Comparison of ENCODE assay signal across 13 cellular contexts in the genomic region with DNA sequence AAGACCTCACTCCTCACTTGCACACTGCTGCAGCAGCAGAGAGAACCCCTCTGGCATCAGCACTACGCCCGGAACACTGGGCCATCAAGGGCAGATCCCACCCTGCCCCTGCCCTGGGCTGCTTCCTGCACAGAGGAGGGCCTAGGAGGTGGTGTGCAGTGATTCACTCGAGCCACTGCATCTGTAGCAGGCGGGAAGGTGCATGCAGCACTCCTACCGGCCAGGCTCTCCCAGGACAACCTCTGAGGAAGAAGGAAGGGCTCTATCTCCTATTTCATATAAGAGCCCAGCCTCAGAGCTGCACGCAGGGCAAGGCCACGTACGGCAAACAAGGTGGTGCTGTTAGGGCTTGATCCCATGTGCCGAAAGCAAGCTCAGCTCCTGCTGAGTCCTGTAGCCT. TPM values are rescaled to one million over a fixed set of nuclear protein-coding genes. Genes with fewer than 3 reads are reported as not detected.
"Had no signal": no experiment of that assay in that cellular context is flagged by ENCODE, and none has a peak within 500 bp of the region (broad histone marks: within the 10 kb centered on the region; RNA-seq: fewer than 3 reads in every experiment).

No MANE protein-coding gene starts in this region.

- H3K27ac Mint-ChIP-seq: T-helper 2 cell treated with Interferon-gamma antibody and Interleukin-4, amounts not matched to agents 5 μg/mL and 100 μg/mL, for 36 hours had no signal

- H3K27ac ChIP-seq: ascending aorta, cardiac muscle cell, gastroesophageal sphincter, upper lobe of right lung had no signal

- H3K4me3 Mint-ChIP-seq: activated T-cell treated with anti-CD3 and anti-CD28 coated beads, Interleukin-2, amount 50 U/mL, for 4 hours; T-helper 2 cell treated with Interferon-gamma antibody and Interleukin-4, amounts not matched to agents 5 μg/mL and 100 μg/mL, for 36 hours had no signal

- H3K4me1 ChIP-seq: ascending aorta, gastroesophageal sphincter, upper lobe of right lung had no signal

- H3K4me2 ChIP-seq: smooth muscle cell had no signal

- H3K4me3 ChIP-seq: ascending aorta, cardiac muscle cell, gastroesophageal sphincter, smooth muscle cell, upper lobe of right lung had no signal

- FAIRE-seq: endometrium, kidney had no signal

- ATAC-seq: activated T-cell treated with anti-CD3 and anti-CD28 coated beads, Interleukin-2, amount 50 U/mL, for 4 hours; gastroesophageal sphincter; upper lobe of right lung had no signal

- H3K27me3 ChIP-seq: ascending aorta, cardiac muscle cell, gastroesophageal sphincter, upper lobe of right lung had no signal

- DNase-seq: activated CD4-positive, alpha-beta T cell treated with anti-CD3 and anti-CD28 coated beads, Interleukin-2, amount 50 U/mL, for 48 hours; activated CD4-positive, CD25-positive, alpha-beta regulatory T cell treated with anti-CD3 and anti-CD28 coated beads, Interleukin-2, amount 50 U/mL, for 72 hours; activated naive CD4-positive, alpha-beta T cell; activated T-cell treated with anti-CD3 and anti-CD28 coated beads, Interleukin-2, amount 50 U/mL, for 4 hours; kidney; substantia nigra; upper lobe of right lung had no signal

- H3K9me3 Mint-ChIP-seq: activated T-cell treated with anti-CD3 and anti-CD28 coated beads, Interleukin-2, amount 50 U/mL, for 4 hours; T-helper 2 cell treated with Interferon-gamma antibody and Interleukin-4, amounts not matched to agents 5 μg/mL and 100 μg/mL, for 36 hours had no signal

- H3K9me3 ChIP-seq: ascending aorta, gastroesophageal sphincter, upper lobe of right lung had no signal

RNA-seq across cellular contexts. Expression of a gene that starts 31.1 kb away (rescaled TPM):
- total RNA-seq: ascending aorta, smooth muscle cell had no signal
